Comparison of ENCODE assay signal across 27 cellular contexts in genomic region chr5:94623877-94624276, GRCh38.
"Had no signal": no experiment of that assay in that cellular context is flagged by ENCODE, and none has a peak within 500 bp of the region (broad histone marks: within the 10 kb centered on the region; RNA-seq: fewer than 3 reads in every experiment).

No MANE protein-coding gene starts in this region.

- ATAC-seq: body of pancreas, left lung, right cardiac atrium, upper lobe of right lung had no signal

- DNase-seq: activated CD4-positive, alpha-beta memory T cell treated with anti-CD3 and anti-CD28 coated beads for 36 hours; activated CD4-positive, alpha-beta T cell treated with anti-CD3 and anti-CD28 coated beads, Interleukin-2, amount 10 ng/mL, durations not matched to agents 24 days and 14 days; activated CD8-positive, alpha-beta memory T cell treated with anti-CD3 and anti-CD28 coated beads, Interleukin-2, amount 50 U/mL, for 4 hours; activated effector memory CD4-positive, alpha-beta T cell treated with anti-CD3 and anti-CD28 coated beads, Interleukin-2, amount 50 U/mL, for 16 hours; activated naive CD4-positive, alpha-beta T cell treated with anti-CD3 and anti-CD28 coated beads for 36 hours; activated naive CD8-positive, alpha-beta T cell treated with anti-CD3 and anti-CD28 coated beads for 36 hours; activated T-cell treated with anti-CD3 and anti-CD28 coated beads, Interleukin-2, amount 50 U/mL, for 1 hour; adrenal gland; aorta; body of pancreas; cerebellar nuclear complex; endodermal cell; esophagus squamous epithelium; kidney glomerular epithelial cell; left lung; naive B cell; occipital lobe; right cardiac atrium; spleen; stimulated activated naive CD4-positive, alpha-beta T cell; T-helper 9 cell; tibial artery; upper lobe of right lung had no signal

- H3K27ac ChIP-seq: adrenal gland, epithelial cell of prostate, esophagus squamous epithelium, left lung, neural progenitor cell, suprapubic skin, tibial artery, upper lobe of right lung, VCaP had no signal

- H3K4me2 ChIP-seq: neural progenitor cell had no signal

- H3K27me3 ChIP-seq: adrenal gland, body of pancreas, esophagus squamous epithelium, left lung, neural progenitor cell, spleen, suprapubic skin, tibial artery, upper lobe of right lung had no signal

- H3K4me3 ChIP-seq: adrenal gland, body of pancreas, esophagus squamous epithelium, left lung, neural progenitor cell, spleen, suprapubic skin, tibial artery, upper lobe of right lung had no signal

- H3K9me3 ChIP-seq: adrenal gland, body of pancreas, esophagus squamous epithelium, left lung, spleen, suprapubic skin, tibial artery, upper lobe of right lung had no signal

- H3K36me3 ChIP-seq: adrenal gland, esophagus squamous epithelium, neural progenitor cell, suprapubic skin, tibial artery, upper lobe of right lung had no signal

- H3K9ac ChIP-seq: neural progenitor cell had no signal
